Comparison of ENCODE assay signal across 8 cellular contexts in genomic region chr12:124625867-124626675, GRCh38. TPM values are rescaled to one million over a fixed set of nuclear protein-coding genes. Genes with fewer than 3 reads are reported as not detected.
DNase-seq lines count a peak whose midpoint lies in the region; ATAC-seq, FAIRE-seq and TF ChIP-seq lines count a peak whose summit lies in the region.

No MANE protein-coding gene starts in this region.

- H3K4me3 ChIP-seq in brain microvascular endothelial cell (ENCODE audit: low read depth, low read length) (no peak overlapping the region), kidney (ENCODE audit: low read length in 2 of 2) (no peak overlapping the region), thyroid gland (replicated peaks in 1 of 3) (no peak overlapping the region)

- H3K4me1 Mint-ChIP-seq in IgD-negative memory B cell, result peaks cover 0 to 2% (median 0%) of the 10 kb centered on the region in 3 donors
- no peaks in the 10 kb centered on the region for H3K4me1 Mint-ChIP-seq in activated T-helper 2 cell treated with anti-CD3 and anti-CD28 coated beads, Interferon-gamma antibody, Interleukin-2, Interleukin-4, amounts not matched to agents 10 μg/mL and 5 μg/mL and 100 μg/mL, durations not matched to agents 14 hours and 24 hours and 36 hours (ENCODE audit: low read depth)

- H3K4me3 Mint-ChIP-seq in IgD-negative memory B cell, result no peak overlapping the region
- no peak overlapping the region for H3K4me3 Mint-ChIP-seq in activated T-helper 2 cell treated with anti-CD3 and anti-CD28 coated beads, Interferon-gamma antibody, Interleukin-2, Interleukin-4, amounts not matched to agents 10 μg/mL and 5 μg/mL and 100 μg/mL, durations not matched to agents 14 hours and 24 hours and 36 hours (ENCODE audit: low read depth)

- H3K27ac ChIP-seq in brain microvascular endothelial cell, result no peak overlapping the region
- H3K27ac ChIP-seq in kidney (ENCODE audit: low read depth in 2 of 2, low read length in 2 of 2), result peak overlapping the region; percentile 39 to 82
- peak overlapping the region; percentile 61 to 77 (median 71) for H3K27ac ChIP-seq in thyroid gland

- intact Hi-C loops in kidney (cut with DNase I), result no loop called here
- intact Hi-C loops in thyroid gland (cut with DNase I), result no loop called here
- intact Hi-C loops in activated T-helper 2 cell treated with anti-CD3 and anti-CD28 coated beads, Interferon-gamma antibody, Interleukin-2, Interleukin-4, amounts not matched to agents 10 μg/mL and 5 μg/mL and 100 μg/mL, durations not matched to agents 14 hours and 24 hours and 36 hours (cut with micrococcal nuclease), result no loop called here

- DNase-seq in brain microvascular endothelial cell, result peak; percentile 69
- peak; percentile 95 for DNase-seq in kidney
- peak; percentile 50 for DNase-seq in thyroid gland
- no peak for DNase-seq in activated CD8-positive, alpha-beta memory T cell treated with anti-CD3 and anti-CD28 coated beads, Interleukin-2, amount 50 U/mL, for 4 hours
- no peak for DNase-seq in activated T-helper 2 cell treated with anti-CD3 and anti-CD28 coated beads, Interferon-gamma antibody, Interleukin-2, Interleukin-4, amounts not matched to agents 10 μg/mL and 5 μg/mL and 100 μg/mL, durations not matched to agents 14 hours and 24 hours and 36 hours (ENCODE audit: low spot score)
- no peak for DNase-seq in GM20000 (ENCODE audit: low spot score)

- no peak for TF ChIP-seq POLR2A in thyroid gland (IDR thresholded peaks at IDR 0.05)

- H3K36me3 ChIP-seq in brain microvascular endothelial cell (replicated peaks) (no peaks in the 10 kb centered on the region), kidney (ENCODE audit: control insufficient read depth in 1 of 2, insufficient read depth in 2 of 2, low read length in 2 of 2) (no peaks in the 10 kb centered on the region), thyroid gland (no peaks in the 10 kb centered on the region)

- whole genome bisulfite sequencing in thyroid gland, 2 donors, result 56 to 65% methylated on average over 12 to 15 of the region's 15 CpGs

- FAIRE-seq in kidney (lab: Jason Lieb, UNC), result no peak

- ATAC-seq in GM21390 (IDR thresholded peaks at IDR 0.05; ENCODE audit: unreplicated experiment), result no peak

- H3K27me3 ChIP-seq in brain microvascular endothelial cell (replicated peaks) (no peaks in the 10 kb centered on the region), thyroid gland (no peaks in the 10 kb centered on the region)

- H3K36me3 Mint-ChIP-seq in IgD-negative memory B cell, result no peaks in the 10 kb centered on the region
- no peaks in the 10 kb centered on the region for H3K36me3 Mint-ChIP-seq in activated T-helper 2 cell treated with anti-CD3 and anti-CD28 coated beads, Interferon-gamma antibody, Interleukin-2, Interleukin-4, amounts not matched to agents 10 μg/mL and 5 μg/mL and 100 μg/mL, durations not matched to agents 14 hours and 24 hours and 36 hours (ENCODE audit: low read depth)

- TF ChIP-seq CTCF in brain microvascular endothelial cell (IDR thresholded peaks at IDR 0.05; ENCODE audit: low read depth, low read length, missing control alignments) (no peak), kidney (IDR thresholded peaks at IDR 0.05; ENCODE audit: borderline replicate concordance, extremely low read depth, insufficient read depth) (no peak), thyroid gland (IDR thresholded peaks at IDR 0.05) (no peak), GM20000 (IDR thresholded peaks at IDR 0.05; ENCODE audit: extremely low read depth, missing control alignments) (no peak)

- H3K9ac ChIP-seq in kidney (ENCODE audit: low read length in 2 of 2), result peak overlapping the region in 1 of 2 donors; percentile 40

- H3K9me3 ChIP-seq in kidney (ENCODE audit: control insufficient read depth in 1 of 2, low read length in 2 of 2) (no peaks in the 10 kb centered on the region), thyroid gland (no peaks in the 10 kb centered on the region)

- peaks cover 0 to 3% (median 2%) of the 10 kb centered on the region in 3 donors for H3K9me3 Mint-ChIP-seq in IgD-negative memory B cell
- no peaks in the 10 kb centered on the region for H3K9me3 Mint-ChIP-seq in activated T-helper 2 cell treated with anti-CD3 and anti-CD28 coated beads, Interferon-gamma antibody, Interleukin-2, Interleukin-4, amounts not matched to agents 10 μg/mL and 5 μg/mL and 100 μg/mL, durations not matched to agents 14 hours and 24 hours and 36 hours

- H3K27ac Mint-ChIP-seq in IgD-negative memory B cell, result peak overlapping the region in 2 of 3 donors; percentile 7 to 49
- H3K27ac Mint-ChIP-seq in activated T-helper 2 cell treated with anti-CD3 and anti-CD28 coated beads, Interferon-gamma antibody, Interleukin-2, Interleukin-4, amounts not matched to agents 10 μg/mL and 5 μg/mL and 100 μg/mL, durations not matched to agents 14 hours and 24 hours and 36 hours, result no peak overlapping the region

- in situ Hi-C loops in brain microvascular endothelial cell (cut with HindIII; ENCODE audit: low pct_ligation_motif_present, low sequenced_read_pairs), result no loop called here

- H3K27me3 Mint-ChIP-seq in IgD-negative memory B cell, result no peaks in the 10 kb centered on the region
- peaks cover 7% of the 10 kb centered on the region for H3K27me3 Mint-ChIP-seq in activated T-helper 2 cell treated with anti-CD3 and anti-CD28 coated beads, Interferon-gamma antibody, Interleukin-2, Interleukin-4, amounts not matched to agents 10 μg/mL and 5 μg/mL and 100 μg/mL, durations not matched to agents 14 hours and 24 hours and 36 hours (ENCODE audit: low read depth)

- H3K4me1 ChIP-seq in kidney (ENCODE audit: control insufficient read depth in 1 of 2, insufficient read depth in 1 of 2, low read depth in 1 of 2, low read length in 2 of 2) (no peaks in the 10 kb centered on the region), thyroid gland (peaks cover under 1 to 26% of the 10 kb centered on the region in 2 donors)

RNA-seq across cellular contexts. Expression of gene NCOR2, which starts 58.7 kb away (rescaled TPM):
- polyA plus RNA-seq in IgD-negative memory B cell (9.9 TPM), kidney (ENCODE audit: insufficient read depth, low read depth, low replicate concordance) (18.7 TPM)
- total RNA-seq in kidney (205 TPM), thyroid gland (100 to 1,000 TPM in 2 of 4 donors, 10 to 100 TPM in 2; 45.3 to 178 (median 99.9) TPM)
- total RNA-seq in activated T-helper 2 cell treated with anti-CD3 and anti-CD28 coated beads, Interferon-gamma antibody, Interleukin-2, Interleukin-4, amounts not matched to agents 10 μg/mL and 5 μg/mL and 100 μg/mL, durations not matched to agents 14 hours and 24 hours and 36 hours, result 109 and 119 TPM in 2 replicates

Comparison
In these comparisons a context has a peak if more than half of its experiments do, and no peak if none do; other contexts are left out.
1. DNase-seq: peak in brain microvascular endothelial cell (single experiment), kidney (single experiment) and thyroid gland (2 of 2); none in activated CD8-positive, alpha-beta memory T cell treated with anti-CD3 and anti-CD28 coated beads, Interleukin-2, amount 50 U/mL, for 4 hours (single experiment), activated T-helper 2 cell treated with anti-CD3 and anti-CD28 coated beads, Interferon-gamma antibody, Interleukin-2, Interleukin-4, amounts not matched to agents 10 μg/mL and 5 μg/mL and 100 μg/mL, durations not matched to agents 14 hours and 24 hours and 36 hours (single experiment) and GM20000 (single experiment).